Comparison of ENCODE assay signal across 20 cellular contexts in the genomic region with DNA sequence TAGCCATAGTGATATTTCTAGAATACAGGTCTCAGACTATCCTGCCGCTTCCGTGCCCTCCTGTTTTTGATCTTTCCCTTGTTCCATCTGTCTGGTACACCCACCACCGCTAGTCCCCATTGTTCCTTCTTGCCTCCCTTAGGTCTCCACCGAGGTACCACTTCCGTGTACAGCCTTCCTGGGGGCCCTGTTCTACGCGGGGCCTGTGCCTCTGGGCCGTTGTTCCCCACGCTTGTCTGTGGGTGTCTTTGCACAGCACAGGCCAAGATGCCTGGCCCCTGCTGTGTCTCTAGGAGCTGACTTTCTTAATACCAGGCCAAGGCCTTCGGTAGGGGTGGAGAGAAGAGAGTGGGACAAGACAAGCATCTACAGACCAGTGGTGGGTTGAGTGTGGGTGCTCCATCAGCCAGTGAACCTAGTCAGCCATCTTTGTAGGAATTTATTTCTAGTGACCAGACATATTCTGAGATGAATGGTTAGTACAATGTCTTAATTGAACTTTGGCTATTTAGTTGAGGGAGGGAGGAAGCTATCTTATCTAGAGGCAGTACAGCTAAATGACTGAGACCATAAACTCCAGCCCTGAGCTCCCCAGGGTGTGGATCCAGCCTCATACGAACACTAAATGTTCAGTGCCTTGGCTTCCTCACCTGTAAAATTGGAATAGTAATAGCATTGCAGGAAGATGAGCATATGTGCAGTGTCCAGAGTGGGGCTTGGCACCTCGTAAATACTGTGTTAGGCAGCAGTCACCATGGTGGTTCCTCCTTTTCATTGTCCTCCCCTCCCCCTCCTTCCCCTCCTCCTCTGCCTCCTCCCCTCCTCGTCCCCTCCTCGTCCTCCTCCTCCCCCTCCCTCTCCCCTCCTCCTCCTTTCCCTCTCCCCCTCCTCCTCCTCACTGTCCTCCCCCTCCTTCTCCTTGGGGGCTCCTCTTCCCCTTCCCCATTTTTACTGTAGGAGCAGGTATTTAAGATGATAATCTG.
DNase-seq lines count a peak whose midpoint lies in the region; ATAC-seq and TF ChIP-seq lines count a peak whose summit lies in the region.
"Had no signal": no experiment of that assay in that cellular context is flagged by ENCODE, and none has a peak within 500 bp of the region (broad histone marks: within the 10 kb centered on the region; RNA-seq: fewer than 3 reads in every experiment).

No MANE protein-coding gene starts in this region.

- H3K4me3 Mint-ChIP-seq in natural killer cell (peak overlapping the region; percentile 69), memory B cell (no peak overlapping the region), T-helper 17 cell (no peak overlapping the region)
- no peak overlapping the region for H3K4me3 Mint-ChIP-seq in natural killer cell treated with Interleukin-12 subunit alpha and Interleukin-12 subunit beta and Interleukin-15 and Interleukin-18, amount 100 ng/mL, for 72 hours
- H3K4me3 Mint-ChIP-seq: activated CD4-positive, alpha-beta memory T cell treated with anti-CD3 and anti-CD28 coated beads for 36 hours; activated T-helper 1 cell treated with anti-CD3 and anti-CD28 coated beads, Interleukin-12 subunit alpha, Interleukin-12 subunit beta, Interleukin-2, Interleukin-4 antibody, amounts not matched to agents 30 ng/mL and 10 ng/mL and 1 ng/mL, durations not matched to agents 14 hours and 24 hours and 36 hours; HFFc6 had no signal

- H3K27ac Mint-ChIP-seq in natural killer cell (peak overlapping the region; percentile 36 to 90), memory B cell (peak overlapping the region; percentile 35), T-helper 17 cell (no peak overlapping the region)
- no peak overlapping the region for H3K27ac Mint-ChIP-seq in natural killer cell treated with Interleukin-12 subunit alpha and Interleukin-12 subunit beta and Interleukin-15 and Interleukin-18, amount 100 ng/mL, for 72 hours
- H3K27ac Mint-ChIP-seq: activated CD4-positive, alpha-beta memory T cell treated with anti-CD3 and anti-CD28 coated beads for 36 hours; HFFc6 had no signal

- peaks cover 41 to 48% of the 10 kb centered on the region in 2 donors for H3K4me1 Mint-ChIP-seq in natural killer cell
- H3K4me1 Mint-ChIP-seq in natural killer cell treated with Interleukin-12 subunit alpha and Interleukin-12 subunit beta and Interleukin-15 and Interleukin-18, amount 100 ng/mL, for 72 hours (ENCODE audit: low read depth in 2 of 2) = peaks cover 37 to 41% of the 10 kb centered on the region in 2 donors
- H3K4me1 Mint-ChIP-seq in memory B cell = peaks cover 19% of the 10 kb centered on the region
- H3K4me1 Mint-ChIP-seq in T-helper 17 cell = peaks cover 23% of the 10 kb centered on the region

- H3K4me3 ChIP-seq in ascending aorta = no peak overlapping the region
- H3K4me3 ChIP-seq: adrenal gland, heart right ventricle, PC-9, SJSA1, stomach had no signal

- H3K27ac ChIP-seq in ascending aorta = peak overlapping the region; percentile 6 to 26
- H3K27ac ChIP-seq: adrenal gland, PC-9, SJSA1, stomach had no signal

- no peaks in the 10 kb centered on the region for H3K9me3 Mint-ChIP-seq in natural killer cell
- H3K9me3 Mint-ChIP-seq in natural killer cell treated with Interleukin-12 subunit alpha and Interleukin-12 subunit beta and Interleukin-15 and Interleukin-18, amount 100 ng/mL, for 72 hours = no peaks in the 10 kb centered on the region
- no peaks in the 10 kb centered on the region for H3K9me3 Mint-ChIP-seq in memory B cell
- H3K9me3 Mint-ChIP-seq: activated CD4-positive, alpha-beta memory T cell treated with anti-CD3 and anti-CD28 coated beads for 36 hours; activated T-helper 1 cell treated with anti-CD3 and anti-CD28 coated beads, Interleukin-12 subunit alpha, Interleukin-12 subunit beta, Interleukin-2, Interleukin-4 antibody, amounts not matched to agents 30 ng/mL and 10 ng/mL and 1 ng/mL, durations not matched to agents 14 hours and 24 hours and 36 hours; effector memory CD8-positive, alpha-beta T cell; HFFc6 had no signal

- H3K27me3 Mint-ChIP-seq in natural killer cell (ENCODE audit: low read depth in 2 of 2) = no peaks in the 10 kb centered on the region
- H3K27me3 Mint-ChIP-seq in natural killer cell treated with Interleukin-12 subunit alpha and Interleukin-12 subunit beta and Interleukin-15 and Interleukin-18, amount 100 ng/mL, for 72 hours = no peaks in the 10 kb centered on the region
- H3K27me3 Mint-ChIP-seq in memory B cell = no peaks in the 10 kb centered on the region
- H3K27me3 Mint-ChIP-seq in T-helper 17 cell = no peaks in the 10 kb centered on the region
- H3K27me3 Mint-ChIP-seq: activated CD4-positive, alpha-beta memory T cell treated with anti-CD3 and anti-CD28 coated beads for 36 hours; effector memory CD8-positive, alpha-beta T cell had no signal

- intact Hi-C loops in natural killer cell (cut with micrococcal nuclease) = no loop called here
- intact Hi-C loops in ascending aorta (cut with DNase I) = no loop called here
- intact Hi-C loops in sciatic nerve (cut with DNase I) = no loop called here

- no peak for DNase-seq in natural killer cell
- DNase-seq in natural killer cell treated with Interleukin-12 subunit alpha and Interleukin-12 subunit beta and Interleukin-15 and Interleukin-18, amount 100 ng/mL, for 72 hours (ENCODE audit: low spot score) = no peak
- DNase-seq in ascending aorta (ENCODE audit: low spot score in 2 of 2) = no peak
- DNase-seq in memory B cell (ENCODE audit: low spot score in 2 of 2) = no peak
- DNase-seq in sciatic nerve (ENCODE audit: low spot score) = no peak
- DNase-seq in HT-29 (ENCODE audit: low spot score) = no peak
- no peak for DNase-seq in T-helper 17 cell
- DNase-seq: activated CD4-positive, alpha-beta memory T cell treated with anti-CD3 and anti-CD28 coated beads for 36 hours; effector memory CD8-positive, alpha-beta T cell; heart right ventricle; HFFc6; NCI-H2081 treated with DMSO at 0.1 percent for 48 hours; NCI-H526 treated with DMSO at 0.1 percent for 48 hours; nucleus accumbens; PC-9 had no signal

- H3K36me3 Mint-ChIP-seq in natural killer cell (no peaks in the 10 kb centered on the region), memory B cell (peaks cover 16% of the 10 kb centered on the region), T-helper 17 cell (ENCODE audit: low read depth) (peaks cover 7% of the 10 kb centered on the region)
- H3K36me3 Mint-ChIP-seq in natural killer cell treated with Interleukin-12 subunit alpha and Interleukin-12 subunit beta and Interleukin-15 and Interleukin-18, amount 100 ng/mL, for 72 hours = no peaks in the 10 kb centered on the region

- peaks cover 0 to 5% of the 10 kb centered on the region in 2 donors for H3K36me3 ChIP-seq in ascending aorta
- H3K36me3 ChIP-seq: adrenal gland had no signal

- peaks cover 6 to 42% of the 10 kb centered on the region in 2 donors for H3K4me1 ChIP-seq in ascending aorta

- TF ChIP-seq CTCF in natural killer cell (IDR thresholded peaks at IDR 0.05) = no peak
- no peak for TF ChIP-seq CTCF in ascending aorta (IDR thresholded peaks at IDR 0.05)

- ATAC-seq in natural killer cell = no peak
- no peak for ATAC-seq in natural killer cell treated with Interleukin-12 subunit alpha and Interleukin-12 subunit beta and Interleukin-15 and Interleukin-18, amount 100 ng/mL, for 72 hours
- no peak for ATAC-seq in memory B cell (ENCODE audit: low read depth)
- no peak for ATAC-seq in sciatic nerve
- ATAC-seq in GM18909 (IDR thresholded peaks at IDR 0.05; ENCODE audit: poor library complexity, unreplicated experiment) = no peak
- ATAC-seq in T-helper 17 cell = no peak
- ATAC-seq: effector memory CD8-positive, alpha-beta T cell; heart right ventricle had no signal

- H3K9me3 ChIP-seq in ascending aorta = no peaks in the 10 kb centered on the region
- no peaks in the 10 kb centered on the region for H3K9me3 ChIP-seq in T-helper 17 cell (ENCODE audit: control insufficient read depth, low read length, poor library complexity, severe bottlenecking)
- H3K9me3 ChIP-seq: adrenal gland, heart right ventricle, SJSA1, stomach had no signal

- H3K27me3 ChIP-seq in ascending aorta = no peaks in the 10 kb centered on the region
- H3K27me3 ChIP-seq: adrenal gland, heart right ventricle, SJSA1, stomach had no signal

Comparison
In these comparisons a context has a peak if more than half of its experiments do, and no peak if none do; other contexts are left out.
1. H3K27ac Mint-ChIP-seq: peak in natural killer cell (2 of 2) and memory B cell (single experiment); none in natural killer cell treated with Interleukin-12 subunit alpha and Interleukin-12 subunit beta and Interleukin-15 and Interleukin-18, amount 100 ng/mL, for 72 hours (0 of 2) and T-helper 17 cell (single experiment).